In the genomic region with DNA sequence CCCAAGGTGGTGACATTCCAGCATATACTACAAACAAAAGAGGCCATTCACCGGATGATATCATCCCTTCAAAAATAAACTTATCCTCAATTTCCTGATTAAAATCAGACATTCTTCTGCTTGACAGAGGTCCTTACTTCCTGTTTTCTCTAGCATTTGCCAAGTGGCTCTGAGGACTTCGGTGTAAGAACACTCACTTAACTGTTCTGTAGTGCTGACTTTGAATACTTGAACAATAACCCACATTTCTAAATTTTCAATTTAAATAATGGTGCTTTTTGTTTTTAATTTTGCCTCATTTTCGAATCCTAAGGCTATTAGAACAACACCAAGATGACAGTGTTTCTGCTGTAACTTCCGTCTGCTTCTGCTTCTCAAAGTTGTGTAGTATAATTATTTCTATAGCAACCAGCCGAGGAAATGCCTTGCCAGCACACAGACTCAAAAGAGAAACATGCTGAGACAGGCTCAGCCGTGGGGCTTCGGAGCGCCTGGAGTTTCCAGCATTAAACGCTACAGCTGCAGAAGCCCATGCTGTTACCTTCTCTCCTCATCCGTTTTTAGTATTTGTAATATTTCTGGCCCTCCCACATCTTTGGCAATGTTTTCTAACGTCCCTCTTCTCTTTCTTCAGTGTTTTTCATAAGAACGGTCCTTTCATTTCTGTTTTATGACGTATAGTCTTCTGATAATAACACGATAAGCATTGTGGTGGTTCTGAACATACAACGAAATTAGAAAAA, we compare ENCODE assay signal across 1 cellular context.
TF ChIP-seq lines count a peak whose summit lies in the region.

No MANE protein-coding gene starts in this region.

TF ChIP-seq in K562, 482 proteins besides CTCF, POLR2A, EP300 and RAD21 (continued from another document and continues in another):
- TF ChIP-seq, protein P1, sequence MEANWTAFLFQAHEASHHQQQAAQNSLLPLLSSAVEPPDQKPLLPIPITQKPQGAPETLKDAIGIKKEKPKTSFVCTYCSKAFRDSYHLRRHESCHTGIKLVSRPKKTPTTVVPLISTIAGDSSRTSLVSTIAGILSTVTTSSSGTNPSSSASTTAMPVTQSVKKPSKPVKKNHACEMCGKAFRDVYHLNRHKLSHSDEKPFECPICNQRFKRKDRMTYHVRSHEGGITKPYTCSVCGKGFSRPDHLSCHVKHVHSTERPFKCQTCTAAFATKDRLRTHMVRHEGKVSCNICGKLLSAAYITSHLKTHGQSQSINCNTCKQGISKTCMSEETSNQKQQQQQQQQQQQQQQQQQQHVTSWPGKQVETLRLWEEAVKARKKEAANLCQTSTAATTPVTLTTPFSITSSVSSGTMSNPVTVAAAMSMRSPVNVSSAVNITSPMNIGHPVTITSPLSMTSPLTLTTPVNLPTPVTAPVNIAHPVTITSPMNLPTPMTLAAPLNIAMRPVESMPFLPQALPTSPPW (CRISPR knock-in tag; IDR thresholded peaks at IDR 0.05): no peak
- TF ChIP-seq ZNF695 (CRISPR knock-in tag; IDR thresholded peaks at IDR 0.05) (no peak), SMARCA4 (IDR thresholded peaks at IDR 0.05) (peak; percentile 48), KDM1A (IDR thresholded peaks at IDR 0.05) (no peak), TAF9B (IDR thresholded peaks at IDR 0.05; ENCODE audit: partially characterized antibody) (peak; percentile 34), ZNF175 (CRISPR knock-in tag; IDR thresholded peaks at IDR 0.05; ENCODE audit: low read depth) (no peak), ZBTB1 (CRISPR knock-in tag; IDR thresholded peaks at IDR 0.05; ENCODE audit: borderline replicate concordance, low read depth) (no peak), SRSF7 (optimal IDR thresholded peaks at IDR 0.05; ENCODE audit: low read depth, low read length) (no peak), CBFB (CRISPR knock-in tag; IDR thresholded peaks at IDR 0.05) (no peak), ZFPM2 (CRISPR knock-in tag; IDR thresholded peaks at IDR 0.05) (no peak), TBP (optimal IDR thresholded peaks at IDR 0.05; ENCODE audit: low read depth, low read length) (peak; percentile 45), JUND (IDR thresholded peaks at IDR 0.05; ENCODE audit: borderline replicate concordance, low read depth, low read length) (peak; percentile 72), JUND (tag; IDR thresholded peaks at IDR 0.05; ENCODE audit: borderline replicate concordance, low read depth, low read length) (no peak; the same call in 2 of the 3 replicates), CBX2 (IDR thresholded peaks at IDR 0.05; ENCODE audit: insufficient read depth, low read length, poor library complexity, severe bottlenecking) (no peak), FOXP1 (CRISPR knock-in tag; IDR thresholded peaks at IDR 0.05) (no peak), MEF2A (IDR thresholded peaks at IDR 0.05; ENCODE audit: control insufficient read depth, low read depth, low read length) (peak; percentile 87), ADNP (tag; IDR thresholded peaks at IDR 0.05) (no peak), POLR2H (tag; IDR thresholded peaks at IDR 0.05; ENCODE audit: low read depth) (no peak), GATAD2A (IDR thresholded peaks at IDR 0.05) (no peak), NBN (IDR thresholded peaks at IDR 0.05; ENCODE audit: low read depth) (no peak), KDM4B (IDR thresholded peaks at IDR 0.05; ENCODE audit: borderline replicate concordance in 2 of 2, low read depth in 1 of 2) (no peak), ZNF717 (CRISPR knock-in tag; IDR thresholded peaks at IDR 0.05) (no peak), ZBTB7A (IDR thresholded peaks at IDR 0.05; ENCODE audit: borderline replicate concordance, control insufficient read depth, low read depth, low read length) (no peak), L3MBTL2 (IDR thresholded peaks at IDR 0.05) (no peak; the same call in 1 of the 2 replicates), ZNF311 (CRISPR knock-in tag; IDR thresholded peaks at IDR 0.05) (no peak), ZNF3 (CRISPR knock-in tag; IDR thresholded peaks at IDR 0.05) (no peak), GTF2F1 (IDR thresholded peaks at IDR 0.05; ENCODE audit: low read depth, low read length) (no peak), ARHGAP35 (IDR thresholded peaks at IDR 0.05; ENCODE audit: partially characterized antibody) (no peak), TAF15 (IDR thresholded peaks at IDR 0.05; ENCODE audit: low read depth, low read length) (no peak), CXXC5 (CRISPR knock-in tag; IDR thresholded peaks at IDR 0.05) (no peak), ELF1 (tag; IDR thresholded peaks at IDR 0.05) (peak; percentile 72), KAT2B (IDR thresholded peaks at IDR 0.05; ENCODE audit: low read depth, low read length) (no peak), C11orf30 (IDR thresholded peaks at IDR 0.05; ENCODE audit: low read depth) (0 out of 2 replicates have a peak, but pooled peaks have one; percentile 26), MAFG (tag; conservative IDR thresholded peaks at IDR 0.05) (peak; percentile 45), TSC22D4 (tag; IDR thresholded peaks at IDR 0.05) (no peak), MEIS2 (IDR thresholded peaks at IDR 0.05; ENCODE audit: partially characterized antibody) (peak; percentile 45), ZNF408 (CRISPR knock-in tag; IDR thresholded peaks at IDR 0.05; ENCODE audit: low read depth) (no peak), MCM7 (IDR thresholded peaks at IDR 0.05) (no peak), MTF1 (CRISPR knock-in tag; IDR thresholded peaks at IDR 0.05; ENCODE audit: borderline replicate concordance) (no peak), RFX1 (IDR thresholded peaks at IDR 0.05) (peak; percentile 83), NR2C2 (CRISPR knock-in tag; IDR thresholded peaks at IDR 0.05) (no peak), NR2C2 (tag; IDR thresholded peaks at IDR 0.05) (no peak)
- TF ChIP-seq, protein P2, sequence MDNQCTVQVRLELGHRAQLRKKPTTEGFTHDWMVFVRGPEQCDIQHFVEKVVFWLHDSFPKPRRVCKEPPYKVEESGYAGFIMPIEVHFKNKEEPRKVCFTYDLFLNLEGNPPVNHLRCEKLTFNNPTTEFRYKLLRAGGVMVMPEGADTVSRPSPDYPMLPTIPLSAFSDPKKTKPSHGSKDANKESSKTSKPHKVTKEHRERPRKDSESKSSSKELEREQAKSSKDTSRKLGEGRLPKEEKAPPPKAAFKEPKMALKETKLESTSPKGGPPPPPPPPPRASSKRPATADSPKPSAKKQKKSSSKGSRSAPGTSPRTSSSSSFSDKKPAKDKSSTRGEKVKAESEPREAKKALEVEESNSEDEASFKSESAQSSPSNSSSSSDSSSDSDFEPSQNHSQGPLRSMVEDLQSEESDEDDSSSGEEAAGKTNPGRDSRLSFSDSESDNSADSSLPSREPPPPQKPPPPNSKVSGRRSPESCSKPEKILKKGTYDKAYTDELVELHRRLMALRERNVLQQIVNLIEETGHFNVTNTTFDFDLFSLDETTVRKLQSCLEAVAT (IDR thresholded peaks at IDR 0.05): 0 out of 4 replicates have a peak, but pooled peaks of 1 of the 2 experiments have one; percentile 57
- TF ChIP-seq, protein P3, sequence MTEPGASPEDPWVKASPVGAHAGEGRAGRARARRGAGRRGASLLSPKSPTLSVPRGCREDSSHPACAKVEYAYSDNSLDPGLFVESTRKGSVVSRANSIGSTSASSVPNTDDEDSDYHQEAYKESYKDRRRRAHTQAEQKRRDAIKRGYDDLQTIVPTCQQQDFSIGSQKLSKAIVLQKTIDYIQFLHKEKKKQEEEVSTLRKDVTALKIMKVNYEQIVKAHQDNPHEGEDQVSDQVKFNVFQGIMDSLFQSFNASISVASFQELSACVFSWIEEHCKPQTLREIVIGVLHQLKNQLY (CRISPR knock-in tag; conservative IDR thresholded peaks at IDR 0.05): no peak
- TF ChIP-seq, protein P4, sequence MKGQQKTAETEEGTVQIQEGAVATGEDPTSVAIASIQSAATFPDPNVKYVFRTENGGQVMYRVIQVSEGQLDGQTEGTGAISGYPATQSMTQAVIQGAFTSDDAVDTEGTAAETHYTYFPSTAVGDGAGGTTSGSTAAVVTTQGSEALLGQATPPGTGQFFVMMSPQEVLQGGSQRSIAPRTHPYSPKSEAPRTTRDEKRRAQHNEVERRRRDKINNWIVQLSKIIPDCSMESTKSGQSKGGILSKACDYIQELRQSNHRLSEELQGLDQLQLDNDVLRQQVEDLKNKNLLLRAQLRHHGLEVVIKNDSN (CRISPR knock-in tag; IDR thresholded peaks at IDR 0.05): no peak
- TF ChIP-seq, protein P5, sequence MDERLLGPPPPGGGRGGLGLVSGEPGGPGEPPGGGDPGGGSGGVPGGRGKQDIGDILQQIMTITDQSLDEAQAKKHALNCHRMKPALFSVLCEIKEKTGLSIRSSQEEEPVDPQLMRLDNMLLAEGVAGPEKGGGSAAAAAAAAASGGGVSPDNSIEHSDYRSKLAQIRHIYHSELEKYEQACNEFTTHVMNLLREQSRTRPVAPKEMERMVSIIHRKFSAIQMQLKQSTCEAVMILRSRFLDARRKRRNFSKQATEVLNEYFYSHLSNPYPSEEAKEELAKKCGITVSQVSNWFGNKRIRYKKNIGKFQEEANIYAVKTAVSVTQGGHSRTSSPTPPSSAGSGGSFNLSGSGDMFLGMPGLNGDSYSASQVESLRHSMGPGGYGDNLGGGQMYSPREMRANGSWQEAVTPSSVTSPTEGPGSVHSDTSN (CRISPR knock-in tag; IDR thresholded peaks at IDR 0.05; ENCODE audit: low read depth): no peak
- TF ChIP-seq, protein P5 (tag; conservative IDR thresholded peaks at IDR 0.05; ENCODE audit: low read depth): peak; percentile 11; the same call in 1 of the 2 replicates
- TF ChIP-seq, protein P6, sequence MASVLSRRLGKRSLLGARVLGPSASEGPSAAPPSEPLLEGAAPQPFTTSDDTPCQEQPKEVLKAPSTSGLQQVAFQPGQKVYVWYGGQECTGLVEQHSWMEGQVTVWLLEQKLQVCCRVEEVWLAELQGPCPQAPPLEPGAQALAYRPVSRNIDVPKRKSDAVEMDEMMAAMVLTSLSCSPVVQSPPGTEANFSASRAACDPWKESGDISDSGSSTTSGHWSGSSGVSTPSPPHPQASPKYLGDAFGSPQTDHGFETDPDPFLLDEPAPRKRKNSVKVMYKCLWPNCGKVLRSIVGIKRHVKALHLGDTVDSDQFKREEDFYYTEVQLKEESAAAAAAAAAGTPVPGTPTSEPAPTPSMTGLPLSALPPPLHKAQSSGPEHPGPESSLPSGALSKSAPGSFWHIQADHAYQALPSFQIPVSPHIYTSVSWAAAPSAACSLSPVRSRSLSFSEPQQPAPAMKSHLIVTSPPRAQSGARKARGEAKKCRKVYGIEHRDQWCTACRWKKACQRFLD (CRISPR knock-in tag; IDR thresholded peaks at IDR 0.05): no peak
- TF ChIP-seq, protein P7, sequence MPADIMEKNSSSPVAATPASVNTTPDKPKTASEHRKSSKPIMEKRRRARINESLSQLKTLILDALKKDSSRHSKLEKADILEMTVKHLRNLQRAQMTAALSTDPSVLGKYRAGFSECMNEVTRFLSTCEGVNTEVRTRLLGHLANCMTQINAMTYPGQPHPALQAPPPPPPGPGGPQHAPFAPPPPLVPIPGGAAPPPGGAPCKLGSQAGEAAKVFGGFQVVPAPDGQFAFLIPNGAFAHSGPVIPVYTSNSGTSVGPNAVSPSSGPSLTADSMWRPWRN (IDR thresholded peaks at IDR 0.05; ENCODE audit: low read depth): no peak
- TF ChIP-seq, protein P8, sequence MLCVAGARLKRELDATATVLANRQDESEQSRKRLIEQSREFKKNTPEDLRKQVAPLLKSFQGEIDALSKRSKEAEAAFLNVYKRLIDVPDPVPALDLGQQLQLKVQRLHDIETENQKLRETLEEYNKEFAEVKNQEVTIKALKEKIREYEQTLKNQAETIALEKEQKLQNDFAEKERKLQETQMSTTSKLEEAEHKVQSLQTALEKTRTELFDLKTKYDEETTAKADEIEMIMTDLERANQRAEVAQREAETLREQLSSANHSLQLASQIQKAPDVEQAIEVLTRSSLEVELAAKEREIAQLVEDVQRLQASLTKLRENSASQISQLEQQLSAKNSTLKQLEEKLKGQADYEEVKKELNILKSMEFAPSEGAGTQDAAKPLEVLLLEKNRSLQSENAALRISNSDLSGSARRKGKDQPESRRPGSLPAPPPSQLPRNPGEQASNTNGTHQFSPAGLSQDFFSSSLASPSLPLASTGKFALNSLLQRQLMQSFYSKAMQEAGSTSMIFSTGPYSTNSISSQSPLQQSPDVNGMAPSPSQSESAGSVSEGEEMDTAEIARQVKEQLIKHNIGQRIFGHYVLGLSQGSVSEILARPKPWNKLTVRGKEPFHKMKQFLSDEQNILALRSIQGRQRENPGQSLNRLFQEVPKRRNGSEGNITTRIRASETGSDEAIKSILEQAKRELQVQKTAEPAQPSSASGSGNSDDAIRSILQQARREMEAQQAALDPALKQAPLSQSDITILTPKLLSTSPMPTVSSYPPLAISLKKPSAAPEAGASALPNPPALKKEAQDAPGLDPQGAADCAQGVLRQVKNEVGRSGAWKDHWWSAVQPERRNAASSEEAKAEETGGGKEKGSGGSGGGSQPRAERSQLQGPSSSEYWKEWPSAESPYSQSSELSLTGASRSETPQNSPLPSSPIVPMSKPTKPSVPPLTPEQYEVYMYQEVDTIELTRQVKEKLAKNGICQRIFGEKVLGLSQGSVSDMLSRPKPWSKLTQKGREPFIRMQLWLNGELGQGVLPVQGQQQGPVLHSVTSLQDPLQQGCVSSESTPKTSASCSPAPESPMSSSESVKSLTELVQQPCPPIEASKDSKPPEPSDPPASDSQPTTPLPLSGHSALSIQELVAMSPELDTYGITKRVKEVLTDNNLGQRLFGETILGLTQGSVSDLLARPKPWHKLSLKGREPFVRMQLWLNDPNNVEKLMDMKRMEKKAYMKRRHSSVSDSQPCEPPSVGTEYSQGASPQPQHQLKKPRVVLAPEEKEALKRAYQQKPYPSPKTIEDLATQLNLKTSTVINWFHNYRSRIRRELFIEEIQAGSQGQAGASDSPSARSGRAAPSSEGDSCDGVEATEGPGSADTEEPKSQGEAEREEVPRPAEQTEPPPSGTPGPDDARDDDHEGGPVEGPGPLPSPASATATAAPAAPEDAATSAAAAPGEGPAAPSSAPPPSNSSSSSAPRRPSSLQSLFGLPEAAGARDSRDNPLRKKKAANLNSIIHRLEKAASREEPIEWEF (CRISPR knock-in tag; IDR thresholded peaks at IDR 0.05): no peak
